ENCODE assay signal across 8 cellular contexts in the genomic region with DNA sequence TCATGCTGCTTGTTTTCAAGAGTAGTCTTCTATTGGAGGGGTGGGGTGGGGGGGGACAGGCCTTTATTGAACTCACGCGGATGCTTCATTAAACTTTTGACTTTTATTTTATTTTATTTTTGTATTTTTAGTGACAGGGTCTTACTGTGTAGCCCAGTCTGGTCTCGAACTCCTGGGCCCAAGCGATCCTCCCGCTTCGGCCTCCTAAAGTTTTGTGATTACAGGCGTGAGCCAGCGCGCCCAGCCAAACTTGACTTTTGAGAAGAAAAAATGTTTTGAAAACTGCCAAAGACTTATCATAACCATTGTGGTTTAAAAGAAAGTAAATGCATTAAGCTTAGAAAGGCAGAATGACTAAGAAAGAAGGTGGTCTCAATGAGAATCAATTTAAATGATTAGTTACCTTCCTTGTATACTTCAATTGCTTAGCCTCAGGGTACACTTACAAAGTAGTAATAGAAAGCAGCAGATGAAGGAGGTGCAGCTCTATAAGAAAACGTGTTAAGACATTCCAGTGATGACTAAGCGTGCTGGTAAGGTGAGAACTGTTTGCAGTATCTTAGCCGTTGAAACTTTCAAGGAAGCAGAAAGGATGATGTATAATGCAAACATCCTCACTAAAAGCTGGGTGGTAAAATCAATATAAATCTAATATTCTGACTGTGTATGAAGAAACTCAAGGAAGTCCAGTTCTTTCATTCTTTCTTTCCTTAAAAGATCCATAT. TPM values are rescaled to one million over a fixed set of nuclear protein-coding genes. Genes with fewer than 3 reads are reported as not detected.
A peak's percentile ranks its signal among the peaks of the same experiment; 100 is the strongest.
DNase-seq lines count a peak whose midpoint lies in the region; ATAC-seq and TF ChIP-seq lines count a peak whose summit lies in the region.

No MANE protein-coding gene starts in this region.

- POLR2A ChIA-PET in HCT116 (lab: Charles Lee): interaction anchor here (1.2 to 2.2 kb wide), 2 partner anchors 10 to 12 kb away, joined by 3 to 11 read pairs; partner anchors contain the start of gene PEX12

- RAD21 ChIA-PET in HCT116 (lab: Charles Lee; ENCODE audit: low non-redundant PET in 1 of 2, low total read pairs in 2 of 2, uncharacterized antibody in 2 of 2, unreplicated experiment in 2 of 2): no interaction called here

- H3K4me2 ChIP-seq in HCT116 (ENCODE audit: low read length): peak overlapping the region; percentile 82

- H3K27me3 Mint-ChIP-seq in activated naive CD4-positive, alpha-beta T cell treated with anti-CD3 and anti-CD28 coated beads, Interleukin-2, amount 10 ng/mL, durations not matched to agents 7 days and 5 days: peaks cover 3% of the 10 kb centered on the region

- no peaks in the 10 kb centered on the region for H3K9me2 ChIP-seq in HCT116 (ENCODE audit: insufficient read depth)

- peak; percentile 64 for ATAC-seq in HCT116

- intact Hi-C loops in HCT116 (cut with micrococcal nuclease): no loop called here
- intact Hi-C loops in tibial artery (cut with DNase I; ENCODE audit: low total_unique reads): loop anchor here (10.0 kb wide), 1 partner anchor 226 kb away; no protein-coding TSS in a partner anchor

- TF ChIP-seq POLR2A in HCT116 (IDR thresholded peaks at IDR 0.05; ENCODE audit: borderline replicate concordance, extremely low read depth, insufficient read depth, insufficient read length): no peak

- H3K4me1 ChIP-seq in HCT116 (ENCODE audit: control insufficient read depth in 1 of 2, insufficient read depth in 2 of 2, low read length in 2 of 2) (peaks cover 17 to 22% of the 10 kb centered on the region in 2 experiments), tibial artery (peaks cover 0 to 29% (median 17%) of the 10 kb centered on the region in 4 donors)

- no peak for TF ChIP-seq CTCF in HCT116 (IDR thresholded peaks at IDR 0.05 in 2 of 3, conservative IDR thresholded peaks at IDR 0.05 in 1 of 3; ENCODE audit: borderline replicate concordance in 1 of 3, insufficient read depth in 1 of 3, low read depth in 2 of 3, low read length in 2 of 3)
- no peak for TF ChIP-seq CTCF in tibial artery (IDR thresholded peaks at IDR 0.05)

- DNase-seq in AG08396 (ENCODE audit: low spot score) (peak; percentile 30), HCT116 (ENCODE audit: low read depth, low spot score) (peak; percentile 73), islet precursor cell (peak; percentile 70), tibial artery (no peak), GM19238 (ENCODE audit: insufficient read length, low spot score) (no peak)
- DNase-seq in activated naive CD4-positive, alpha-beta T cell treated with anti-CD3 and anti-CD28 coated beads, Interleukin-2, amount 10 ng/mL, durations not matched to agents 7 days and 5 days: no peak
- no peak for DNase-seq in stimulated activated CD4-positive, alpha-beta T cell treated with anti-CD3 and anti-CD28 coated beads, Interleukin-2, amount 100 ng/mL, for 24 hours
- no peak for DNase-seq in activated CD4-positive, alpha-beta T cell treated with anti-CD3 and anti-CD28 coated beads, Interleukin-2, amount 50 U/mL, for 4 hours

- TF ChIP-seq RAD21 in HCT116 (IDR thresholded peaks at IDR 0.05; ENCODE audit: low read depth): no peak

- peak overlapping the region; percentile 96 for H3K9ac ChIP-seq in HCT116 (ENCODE audit: low read length)

- H3K4me3 Mint-ChIP-seq in activated naive CD4-positive, alpha-beta T cell treated with anti-CD3 and anti-CD28 coated beads, Interleukin-2, amount 10 ng/mL, durations not matched to agents 7 days and 5 days: peak overlapping the region; percentile 92

- H3K9me3 Mint-ChIP-seq in activated naive CD4-positive, alpha-beta T cell treated with anti-CD3 and anti-CD28 coated beads, Interleukin-2, amount 10 ng/mL, durations not matched to agents 7 days and 5 days: no peaks in the 10 kb centered on the region

- H3K36me3 Mint-ChIP-seq in activated naive CD4-positive, alpha-beta T cell treated with anti-CD3 and anti-CD28 coated beads, Interleukin-2, amount 10 ng/mL, durations not matched to agents 7 days and 5 days: peaks cover 6% of the 10 kb centered on the region

- H3K79me2 ChIP-seq in HCT116 (ENCODE audit: insufficient read depth, low read length): peaks cover 62% of the 10 kb centered on the region

- peaks cover 6% of the 10 kb centered on the region; the same call in 1 of the 2 replicates for H4K20me1 ChIP-seq in HCT116 (ENCODE audit: insufficient read depth)

- CTCF ChIA-PET in HCT116 (lab: Charles Lee): no interaction called here
- CTCF ChIA-PET in activated naive CD4-positive, alpha-beta T cell treated with anti-CD3 and anti-CD28 coated beads, Interleukin-2, amount 10 ng/mL, durations not matched to agents 7 days and 5 days (lab: Charles Lee): interaction anchor here (0.7 to 2.0 kb wide), 7 partner anchors 10 to 277 kb away, joined by 3 to 10 read pairs (median 4); partner anchors contain the start of gene PEX12

- no TSS peak for BruUV-seq in HCT116 (replicated peaks; lab: Mats Ljungman, UMichigan)

- H3K4me3 ChIP-seq in HCT116 (replicated peaks in 1 of 2; ENCODE audit: low read depth in 1 of 2, low read length in 2 of 2): peak overlapping the region; percentile 82 to 95
- H3K4me3 ChIP-seq in tibial artery: peak overlapping the region; percentile 75 to 78

- H3K27me3 ChIP-seq in HCT116 (ENCODE audit: insufficient read depth, low read length) (no peaks in the 10 kb centered on the region), tibial artery (peaks cover 0 to 2% of the 10 kb centered on the region in 2 donors)

- peaks cover 32% of the 10 kb centered on the region for H3K4me1 Mint-ChIP-seq in activated naive CD4-positive, alpha-beta T cell treated with anti-CD3 and anti-CD28 coated beads, Interleukin-2, amount 10 ng/mL, durations not matched to agents 7 days and 5 days

- no peak overlapping the region for H2AFZ ChIP-seq in HCT116 (ENCODE audit: low read depth, low read length, poor library complexity, severe bottlenecking)

- H3K36me3 ChIP-seq in HCT116 (ENCODE audit: control insufficient read depth in 1 of 2, insufficient read depth in 2 of 2, low read length in 2 of 2): no peaks in the 10 kb centered on the region
- H3K36me3 ChIP-seq in tibial artery: no peaks in the 10 kb centered on the region

- H3K9me3 ChIP-seq in HCT116 (ENCODE audit: control insufficient read depth in 1 of 2, insufficient read depth in 1 of 2, low read depth in 1 of 2, low read length in 2 of 2): no peaks in the 10 kb centered on the region
- no peaks in the 10 kb centered on the region for H3K9me3 ChIP-seq in tibial artery

- peak overlapping the region; percentile 97 for H3K27ac Mint-ChIP-seq in activated naive CD4-positive, alpha-beta T cell treated with anti-CD3 and anti-CD28 coated beads, Interleukin-2, amount 10 ng/mL, durations not matched to agents 7 days and 5 days

- H3K27ac ChIP-seq in HCT116 (ENCODE audit: low read depth, low read length) (peak overlapping the region; percentile 88; the same call in 1 of the 2 replicates), tibial artery (peak overlapping the region in 1 of 2 donors; percentile 91)

TF ChIP-seq in HCT116, 20 proteins besides CTCF, POLR2A, EP300 and RAD21 (continues in another document):
- TF ChIP-seq SRF (IDR thresholded peaks at IDR 0.05; ENCODE audit: low read depth): no peak; the same call in 1 of the 2 replicates
- TF ChIP-seq CEBPB (IDR thresholded peaks at IDR 0.05; ENCODE audit: low read depth): peak; percentile 33; the same call in 1 of the 2 replicates
- TF ChIP-seq CBX3 (IDR thresholded peaks at IDR 0.05; ENCODE audit: low read depth): 0 out of 2 replicates have a peak, but pooled peaks have one; percentile 23
- TF ChIP-seq EZH2 (IDR thresholded peaks at IDR 0.05): no peak
- TF ChIP-seq, protein P1, sequence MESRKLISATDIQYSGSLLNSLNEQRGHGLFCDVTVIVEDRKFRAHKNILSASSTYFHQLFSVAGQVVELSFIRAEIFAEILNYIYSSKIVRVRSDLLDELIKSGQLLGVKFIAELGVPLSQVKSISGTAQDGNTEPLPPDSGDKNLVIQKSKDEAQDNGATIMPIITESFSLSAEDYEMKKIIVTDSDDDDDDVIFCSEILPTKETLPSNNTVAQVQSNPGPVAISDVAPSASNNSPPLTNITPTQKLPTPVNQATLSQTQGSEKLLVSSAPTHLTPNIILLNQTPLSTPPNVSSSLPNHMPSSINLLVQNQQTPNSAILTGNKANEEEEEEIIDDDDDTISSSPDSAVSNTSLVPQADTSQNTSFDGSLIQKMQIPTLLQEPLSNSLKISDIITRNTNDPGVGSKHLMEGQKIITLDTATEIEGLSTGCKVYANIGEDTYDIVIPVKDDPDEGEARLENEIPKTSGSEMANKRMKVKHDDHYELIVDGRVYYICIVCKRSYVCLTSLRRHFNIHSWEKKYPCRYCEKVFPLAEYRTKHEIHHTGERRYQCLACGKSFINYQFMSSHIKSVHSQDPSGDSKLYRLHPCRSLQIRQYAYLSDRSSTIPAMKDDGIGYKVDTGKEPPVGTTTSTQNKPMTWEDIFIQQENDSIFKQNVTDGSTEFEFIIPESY (IDR thresholded peaks at IDR 0.05; ENCODE audit: extremely low read depth, insufficient replicate concordance, low read length): no peak
- no peak for TF ChIP-seq ELF1 (IDR thresholded peaks at IDR 0.05; ENCODE audit: borderline replicate concordance, low read depth)
- TF ChIP-seq, protein P2, sequence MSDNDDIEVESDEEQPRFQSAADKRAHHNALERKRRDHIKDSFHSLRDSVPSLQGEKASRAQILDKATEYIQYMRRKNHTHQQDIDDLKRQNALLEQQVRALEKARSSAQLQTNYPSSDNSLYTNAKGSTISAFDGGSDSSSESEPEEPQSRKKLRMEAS (IDR thresholded peaks at IDR 0.05): peak; percentile 71
- no peak for TF ChIP-seq ZNF274 (IDR thresholded peaks at IDR 0.05; ENCODE audit: low read depth, low read length)
- peak; percentile 53 for TF ChIP-seq SP1 (IDR thresholded peaks at IDR 0.05; ENCODE audit: low read depth)
- no peak for TF ChIP-seq EZH2phosphoT487 (IDR thresholded peaks at IDR 0.05; ENCODE audit: borderline replicate concordance)
- TF ChIP-seq SIN3A (IDR thresholded peaks at IDR 0.05; ENCODE audit: low read depth): peak; percentile 60; the same call in 1 of the 2 replicates
- TF ChIP-seq YY1 (IDR thresholded peaks at IDR 0.05; ENCODE audit: extremely low read depth, insufficient replicate concordance, low read depth, low read length): no peak
- TF ChIP-seq JUND (IDR thresholded peaks at IDR 0.05): peak; percentile 74; the same call in 1 of the 2 replicates
- TF ChIP-seq FOSL1 (IDR thresholded peaks at IDR 0.05; ENCODE audit: low read depth): peak; percentile 60

RNA-seq across cellular contexts. Expression of gene AP2B1, which starts 1.2 kb away (rescaled TPM):
- 198 TPM for total RNA-seq in HCT116 (2021; ENCODE audit: unreplicated experiment)
- polyA plus RNA-seq in HCT116 (2012): 98.8 and 127 TPM in 2 replicates

RNA-seq across cellular contexts. Expression of gene PEX12, which starts 10.0 kb away (rescaled TPM):
- total RNA-seq in HCT116 (2021; ENCODE audit: unreplicated experiment): 5.0 TPM
- polyA plus RNA-seq in HCT116 (2012): 3.0 and 5.6 TPM in 2 replicates

RNA-seq across cellular contexts. Expression of gene SLFN14, which starts 27.7 kb away (rescaled TPM):
- total RNA-seq in HCT116 (2021; ENCODE audit: unreplicated experiment): not detected
- polyA plus RNA-seq in HCT116 (2012): not detected in 2 replicates

RNA-seq across cellular contexts. Expression of gene SLFN12L, which starts 50.9 kb away (rescaled TPM):
- total RNA-seq in HCT116 (2021; ENCODE audit: unreplicated experiment): 0.17 TPM
- not detected in 2 replicates for polyA plus RNA-seq in HCT116 (2012)

Comparison
In these comparisons a context has a peak if more than half of its experiments do, and no peak if none do; other contexts are left out.
1. DNase-seq: peak in AG08396 (single experiment), HCT116 (single experiment) and islet precursor cell (single experiment); none in activated naive CD4-positive, alpha-beta T cell treated with anti-CD3 and anti-CD28 coated beads, Interleukin-2, amount 10 ng/mL, durations not matched to agents 7 days and 5 days (single experiment), tibial artery (0 of 2), stimulated activated CD4-positive, alpha-beta T cell treated with anti-CD3 and anti-CD28 coated beads, Interleukin-2, amount 100 ng/mL, for 24 hours (0 of 2), GM19238 (single experiment) and activated CD4-positive, alpha-beta T cell treated with anti-CD3 and anti-CD28 coated beads, Interleukin-2, amount 50 U/mL, for 4 hours (0 of 2).